In genomic region chr16:2076072-2076865, GRCh38 we compare ENCODE assay signal across 1 cellular context.
TF ChIP-seq lines count a peak whose summit lies in the region.

No MANE protein-coding gene starts in this region.

TF ChIP-seq in H1, 55 proteins besides CTCF, POLR2A, EP300 and RAD21:
- TF ChIP-seq TEAD4 (IDR thresholded peaks at IDR 0.05; ENCODE audit: low read depth, low read length) = no peak
- no peak for TF ChIP-seq CHD7 (IDR thresholded peaks at IDR 0.05; ENCODE audit: insufficient replicate concordance, low read length)
- no peak for TF ChIP-seq ZNF274 (IDR thresholded peaks at IDR 0.05; ENCODE audit: borderline replicate concordance, extremely low read depth, low read length)
- no peak for TF ChIP-seq SUZ12 (IDR thresholded peaks at IDR 0.05; ENCODE audit: low read length)
- TF ChIP-seq YY1 (IDR thresholded peaks at IDR 0.05; ENCODE audit: low read depth, low read length) = no peak
TF ChIP-seq in H1: peak in this region for 0.
